25 cellular contexts compared by ENCODE assay signal in genomic region chr7:159078911-159079270, GRCh38.
"Had no signal": no experiment of that assay in that cellular context is flagged by ENCODE, and none has a peak within 500 bp of the region (broad histone marks: within the 10 kb centered on the region; RNA-seq: fewer than 3 reads in every experiment).

No MANE protein-coding gene starts in this region.

- H3K4me3 ChIP-seq: breast epithelium, gastrocnemius medialis, right lobe of liver, skin epidermis, suprapubic skin, transverse colon had no signal

- H3K9me3 ChIP-seq: breast epithelium, gastrocnemius medialis, right lobe of liver, suprapubic skin, transverse colon had no signal

- DNase-seq: activated CD4-positive, alpha-beta T cell treated with anti-CD3 and anti-CD28 coated beads for 48 hours; activated CD4-positive, alpha-beta T cell treated with anti-CD3 and anti-CD28 coated beads, Interleukin-2, amount 50 U/mL, for 48 hours; activated CD8-positive, alpha-beta memory T cell treated with anti-CD3 and anti-CD28 coated beads, Interleukin-2, amount 50 U/mL, for 4 hours; activated T-cell treated with anti-CD3 and anti-CD28 coated beads, Interleukin-2, amount 50 U/mL, for 48 hours; dermis blood vessel endothelial cell; effector CD4-positive, alpha-beta T cell; gastrocnemius medialis; glutamatergic neuron; left ventricle myocardium superior; right lobe of liver; stimulated activated CD4-positive, alpha-beta T cell treated with anti-CD3 and anti-CD28 coated beads, Interleukin-4, amount 100 ng/mL, for 4 hours; stimulated activated CD8-positive, alpha-beta memory T cell treated with anti-CD3 and anti-CD28 coated beads, Interleukin-4, amount 100 ng/mL, for 48 hours; transverse colon had no signal

- H3K4me1 ChIP-seq: breast epithelium, suprapubic skin had no signal

- H3K27me3 ChIP-seq: breast epithelium, gastrocnemius medialis, right lobe of liver, suprapubic skin, transverse colon had no signal

- H3K36me3 Mint-ChIP-seq: activated naive CD4-positive, alpha-beta T cell treated with anti-CD3 and anti-CD28 coated beads, Interleukin-2, amount 50 U/mL, for 24 hours; stimulated activated memory B cell treated with anti-CD40 and anti-IgM and Interleukin-4, amounts not matched to agents 10 μg/mL and 1 μg/mL and 100 μg/mL, for 72 hours had no signal

- H3K4me1 Mint-ChIP-seq: activated naive CD4-positive, alpha-beta T cell treated with anti-CD3 and anti-CD28 coated beads, Interleukin-2, amount 50 U/mL, for 24 hours; stimulated activated memory B cell treated with anti-CD40 and anti-IgM and Interleukin-4, amounts not matched to agents 10 μg/mL and 1 μg/mL and 100 μg/mL, for 72 hours had no signal

- H3K36me3 ChIP-seq: breast epithelium, gastrocnemius medialis, right lobe of liver, suprapubic skin, transverse colon had no signal

- H3K27ac Mint-ChIP-seq: activated naive CD4-positive, alpha-beta T cell treated with anti-CD3 and anti-CD28 coated beads, Interleukin-2, amount 50 U/mL, for 24 hours; activated T-helper 2 cell treated with anti-CD3 and anti-CD28 coated beads, Interferon-gamma antibody, Interleukin-2, Interleukin-4, amounts not matched to agents 10 μg/mL and 5 μg/mL and 100 μg/mL, durations not matched to agents 14 hours and 24 hours and 36 hours; nephron; progenitor cell of endocrine pancreas; stimulated activated memory B cell treated with anti-CD40 and anti-IgM and Interleukin-4, amounts not matched to agents 10 μg/mL and 1 μg/mL and 100 μg/mL, for 72 hours had no signal

- ATAC-seq: activated CD4-positive, CD25-positive, alpha-beta regulatory T cell treated with anti-CD3 and anti-CD28 coated beads, Interleukin-2, amount 50 U/mL, for 24 hours; gastrocnemius medialis; left ventricle myocardium superior; stimulated activated memory B cell treated with anti-CD40 and anti-IgM and Interleukin-4, amounts not matched to agents 10 μg/mL and 1 μg/mL and 100 μg/mL, for 72 hours had no signal

- H3K4me3 Mint-ChIP-seq: activated naive CD4-positive, alpha-beta T cell treated with anti-CD3 and anti-CD28 coated beads, Interleukin-2, amount 50 U/mL, for 24 hours; central memory CD8-positive, alpha-beta T cell; nephron; stimulated activated memory B cell treated with anti-CD40 and anti-IgM and Interleukin-4, amounts not matched to agents 10 μg/mL and 1 μg/mL and 100 μg/mL, for 72 hours had no signal

- H3K9me3 Mint-ChIP-seq: activated naive CD4-positive, alpha-beta T cell treated with anti-CD3 and anti-CD28 coated beads, Interleukin-2, amount 50 U/mL, for 24 hours; central memory CD8-positive, alpha-beta T cell; nephron; stimulated activated memory B cell treated with anti-CD40 and anti-IgM and Interleukin-4, amounts not matched to agents 10 μg/mL and 1 μg/mL and 100 μg/mL, for 72 hours had no signal

- H3K27ac ChIP-seq: breast epithelium, epithelial cell of prostate, gastrocnemius medialis, right lobe of liver, skin epidermis, suprapubic skin, transverse colon, VCaP had no signal

- H3K27me3 Mint-ChIP-seq: central memory CD8-positive, alpha-beta T cell had no signal
